Comparison of ENCODE assay signal across 7 cellular contexts in genomic region chrX:136268051-136269048, GRCh38. TPM values are rescaled to one million over a fixed set of nuclear protein-coding genes. Genes with fewer than 3 reads are reported as not detected.
DNase-seq lines count a peak whose midpoint lies in the region; FAIRE-seq and TF ChIP-seq lines count a peak whose summit lies in the region.

No MANE protein-coding gene starts in this region.

- in situ Hi-C loops in HAP-1 (cut with MboI; ENCODE audit: low sequenced_read_pairs), result no loop called here

- H3K4me1 Mint-ChIP-seq in endothelial cell (ENCODE audit: unreplicated experiment) (peaks cover 18% of the 10 kb centered on the region), neural crest cell (no peaks in the 10 kb centered on the region)

- no peaks in the 10 kb centered on the region for H3K27me3 Mint-ChIP-seq in endothelial cell (ENCODE audit: unreplicated experiment)
- H3K27me3 Mint-ChIP-seq in neural crest cell (ENCODE audit: low read depth), result no peaks in the 10 kb centered on the region

- no peaks in the 10 kb centered on the region for H3K36me3 ChIP-seq in HAP-1 (replicated peaks)

- H3K36me3 Mint-ChIP-seq in endothelial cell (ENCODE audit: low read depth, unreplicated experiment) (no peaks in the 10 kb centered on the region), neural crest cell (ENCODE audit: low read depth) (no peaks in the 10 kb centered on the region)

- H3K4me3 Mint-ChIP-seq in endothelial cell (ENCODE audit: unreplicated experiment), result no peak overlapping the region
- no peak overlapping the region for H3K4me3 Mint-ChIP-seq in neural crest cell

- H3K27ac Mint-ChIP-seq in endothelial cell (ENCODE audit: unreplicated experiment) (peak overlapping the region; percentile 72), neural crest cell (ENCODE audit: unreplicated experiment) (no peak overlapping the region)

- no peaks in the 10 kb centered on the region for H3K27me3 ChIP-seq in HAP-1 (ENCODE audit: low read depth)

- no peaks in the 10 kb centered on the region for H3K4me1 ChIP-seq in HAP-1

- H3K9me3 ChIP-seq in HAP-1, result no peaks in the 10 kb centered on the region

- H3K4me3 ChIP-seq in GM12865 (ENCODE audit: low read depth, low read length) (no peak overlapping the region), HAP-1 (no peak overlapping the region)

- H3K9me3 Mint-ChIP-seq in endothelial cell (ENCODE audit: unreplicated experiment) (no peaks in the 10 kb centered on the region), neural crest cell (no peaks in the 10 kb centered on the region)

- FAIRE-seq in urothelium cell line (lab: Jason Lieb, UNC), result no peak

- DNase-seq in GM12865 (ENCODE audit: low read depth), result peak; percentile 52
- DNase-seq in HAP-1 (ENCODE audit: low spot score in 2 of 2), result peak; percentile 36 to 70
- DNase-seq in NCI-H2227 treated with DMSO at 0.1 percent for 48 hours (lab: John Stamatoyannopoulos, UW), result peak; percentile 58
- peak; percentile 37 to 44 for DNase-seq in activated CD4-positive, alpha-beta T cell treated with anti-CD3 and anti-CD28 coated beads, Interleukin-2, amount 50 U/mL, for 48 hours
- peak; percentile 39 for DNase-seq in endothelial cell (ENCODE audit: low spot score)
- DNase-seq in neural crest cell (ENCODE audit: low read depth, low spot score), result peak; percentile 41
- DNase-seq in urothelium cell line (ENCODE audit: low spot score), result no peak

- TF ChIP-seq CTCF in GM12865 (IDR thresholded peaks at IDR 0.05; ENCODE audit: insufficient read depth, low read depth, low read length, missing control alignments) (peak; percentile 59), endothelial cell (IDR thresholded peaks at IDR 0.05; ENCODE audit: unreplicated experiment) (peak; percentile 22), neural crest cell (conservative IDR thresholded peaks at IDR 0.05) (peak; percentile 74)

RNA-seq across cellular contexts. Expression of gene MAP7D3, which starts 17.1 kb away (rescaled TPM):
- 6.6 TPM for total RNA-seq in endothelial cell (ENCODE audit: unreplicated experiment)
- 12.8 and 13.7 TPM in 2 replicates for total RNA-seq in neural crest cell

RNA-seq across cellular contexts. Expression of gene ADGRG4, which starts 32.4 kb away (rescaled TPM):
- total RNA-seq in endothelial cell (ENCODE audit: unreplicated experiment) (not detected), neural crest cell (not detected in 2 replicates)

Comparison
In these comparisons a context has a peak if more than half of its experiments do, and no peak if none do; other contexts are left out.
1. CTCF ChIP-seq: peak in every context shown above with its lines; median percentile 74 in neural crest cell; 59 in GM12865; 22 in endothelial cell.